ENCODE assay signal across 1 cellular context in the genomic region with DNA sequence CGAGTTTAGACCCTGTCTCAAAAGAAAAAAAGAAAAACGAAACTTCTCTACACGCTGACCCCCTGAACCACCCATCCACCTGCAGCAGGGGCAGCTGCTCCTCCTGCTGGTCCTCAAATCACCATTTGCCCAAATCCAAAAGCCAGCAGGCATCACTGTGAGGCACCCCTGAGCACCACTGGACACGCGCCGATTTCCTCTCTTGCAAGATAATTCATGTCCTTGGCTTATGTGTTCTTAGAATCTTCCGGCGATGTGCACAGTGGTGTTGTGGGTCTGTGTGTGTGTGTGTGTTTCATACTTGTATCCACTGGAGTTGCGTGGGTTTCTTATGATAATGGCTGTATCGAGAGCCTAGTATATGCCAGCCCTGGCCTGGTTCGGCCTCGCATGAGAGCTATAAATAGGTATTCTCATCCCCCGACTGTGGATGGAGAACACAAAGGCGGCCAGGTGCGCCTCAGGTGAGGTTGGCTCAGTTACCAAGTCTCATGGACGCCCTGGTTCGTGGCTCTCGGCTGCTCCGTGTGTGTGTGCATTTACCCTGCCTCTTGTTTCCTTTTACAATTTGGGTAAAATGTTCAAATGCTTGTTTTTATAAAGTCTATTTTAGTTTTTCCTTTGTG.
TF ChIP-seq lines count a peak whose summit lies in the region.

No MANE protein-coding gene starts in this region.

TF ChIP-seq in HepG2, 621 proteins besides CTCF, POLR2A, EP300 and RAD21:
- TF ChIP-seq, protein P1, sequence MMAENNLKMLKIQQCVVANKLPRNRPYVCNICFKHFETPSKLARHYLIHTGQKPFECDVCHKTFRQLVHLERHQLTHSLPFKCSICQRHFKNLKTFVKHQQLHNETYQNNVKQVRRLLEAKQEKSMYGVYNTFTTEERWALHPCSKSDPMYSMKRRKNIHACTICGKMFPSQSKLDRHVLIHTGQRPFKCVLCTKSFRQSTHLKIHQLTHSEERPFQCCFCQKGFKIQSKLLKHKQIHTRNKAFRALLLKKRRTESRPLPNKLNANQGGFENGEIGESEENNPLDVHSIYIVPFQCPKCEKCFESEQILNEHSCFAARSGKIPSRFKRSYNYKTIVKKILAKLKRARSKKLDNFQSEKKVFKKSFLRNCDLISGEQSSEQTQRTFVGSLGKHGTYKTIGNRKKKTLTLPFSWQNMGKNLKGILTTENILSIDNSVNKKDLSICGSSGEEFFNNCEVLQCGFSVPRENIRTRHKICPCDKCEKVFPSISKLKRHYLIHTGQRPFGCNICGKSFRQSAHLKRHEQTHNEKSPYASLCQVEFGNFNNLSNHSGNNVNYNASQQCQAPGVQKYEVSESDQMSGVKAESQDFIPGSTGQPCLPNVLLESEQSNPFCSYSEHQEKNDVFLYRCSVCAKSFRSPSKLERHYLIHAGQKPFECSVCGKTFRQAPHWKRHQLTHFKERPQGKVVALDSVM (CRISPR knock-in tag; IDR thresholded peaks at IDR 0.05), result no peak
- no peak for TF ChIP-seq ZNF609 (CRISPR knock-in tag; IDR thresholded peaks at IDR 0.05; ENCODE audit: borderline replicate concordance)
- TF ChIP-seq ZNF629 (CRISPR knock-in tag; conservative IDR thresholded peaks at IDR 0.05), result no peak
- TF ChIP-seq BHLHE40 (IDR thresholded peaks at IDR 0.05; ENCODE audit: low read length), result no peak
- TF ChIP-seq ZNF644 (CRISPR knock-in tag; IDR thresholded peaks at IDR 0.05; ENCODE audit: low read depth), result no peak
- TF ChIP-seq FLYWCH1 (CRISPR knock-in tag; IDR thresholded peaks at IDR 0.05), result no peak
- TF ChIP-seq, protein P2, sequence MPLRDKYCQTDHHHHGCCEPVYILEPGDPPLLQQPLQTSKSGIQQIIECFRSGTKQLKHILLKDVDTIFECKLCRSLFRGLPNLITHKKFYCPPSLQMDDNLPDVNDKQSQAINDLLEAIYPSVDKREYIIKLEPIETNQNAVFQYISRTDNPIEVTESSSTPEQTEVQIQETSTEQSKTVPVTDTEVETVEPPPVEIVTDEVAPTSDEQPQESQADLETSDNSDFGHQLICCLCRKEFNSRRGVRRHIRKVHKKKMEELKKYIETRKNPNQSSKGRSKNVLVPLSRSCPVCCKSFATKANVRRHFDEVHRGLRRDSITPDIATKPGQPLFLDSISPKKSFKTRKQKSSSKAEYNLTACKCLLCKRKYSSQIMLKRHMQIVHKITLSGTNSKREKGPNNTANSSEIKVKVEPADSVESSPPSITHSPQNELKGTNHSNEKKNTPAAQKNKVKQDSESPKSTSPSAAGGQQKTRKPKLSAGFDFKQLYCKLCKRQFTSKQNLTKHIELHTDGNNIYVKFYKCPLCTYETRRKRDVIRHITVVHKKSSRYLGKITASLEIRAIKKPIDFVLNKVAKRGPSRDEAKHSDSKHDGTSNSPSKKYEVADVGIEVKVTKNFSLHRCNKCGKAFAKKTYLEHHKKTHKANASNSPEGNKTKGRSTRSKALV (CRISPR knock-in tag; IDR thresholded peaks at IDR 0.05), result no peak
- TF ChIP-seq, protein P3, sequence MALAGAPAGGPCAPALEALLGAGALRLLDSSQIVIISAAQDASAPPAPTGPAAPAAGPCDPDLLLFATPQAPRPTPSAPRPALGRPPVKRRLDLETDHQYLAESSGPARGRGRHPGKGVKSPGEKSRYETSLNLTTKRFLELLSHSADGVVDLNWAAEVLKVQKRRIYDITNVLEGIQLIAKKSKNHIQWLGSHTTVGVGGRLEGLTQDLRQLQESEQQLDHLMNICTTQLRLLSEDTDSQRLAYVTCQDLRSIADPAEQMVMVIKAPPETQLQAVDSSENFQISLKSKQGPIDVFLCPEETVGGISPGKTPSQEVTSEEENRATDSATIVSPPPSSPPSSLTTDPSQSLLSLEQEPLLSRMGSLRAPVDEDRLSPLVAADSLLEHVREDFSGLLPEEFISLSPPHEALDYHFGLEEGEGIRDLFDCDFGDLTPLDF (CRISPR knock-in tag; IDR thresholded peaks at IDR 0.05), result no peak
